1 cellular context compared by ENCODE assay signal in the genomic region with DNA sequence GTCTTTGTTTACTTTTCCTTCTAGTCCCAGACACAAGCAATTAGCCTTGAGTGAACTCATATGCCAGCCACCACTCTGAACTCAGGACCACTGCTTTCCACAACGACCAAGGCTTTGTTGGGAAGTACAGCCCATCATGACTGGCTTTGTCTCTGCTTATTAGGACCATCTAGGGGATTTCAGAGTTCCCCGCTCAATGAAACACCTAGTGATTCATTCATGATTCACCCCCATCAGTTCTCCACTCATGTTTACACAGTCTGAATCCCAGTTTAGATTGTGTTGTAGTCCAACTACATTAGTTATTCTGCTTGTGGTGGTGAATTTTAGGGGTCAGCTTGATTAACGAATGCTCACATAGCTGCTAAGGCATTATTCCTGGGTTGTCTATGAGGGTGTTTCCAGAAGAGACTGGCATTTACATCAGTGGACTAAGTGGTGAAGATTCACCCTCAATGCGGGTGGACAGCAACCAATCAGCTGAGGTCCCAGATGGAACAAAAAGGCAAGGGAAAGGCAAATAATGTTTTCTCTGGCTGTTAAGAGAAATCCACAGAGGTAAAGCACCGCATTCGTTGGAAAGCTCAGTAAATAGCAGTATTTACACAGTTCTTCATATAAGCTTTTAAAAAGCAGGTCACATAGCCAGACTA.
TF ChIP-seq lines count a peak whose summit lies in the region.

No MANE protein-coding gene starts in this region.

TF ChIP-seq in SK-N-SH treated with all-trans-retinoic acid at 6 μM for 48 hours, 23 proteins besides CTCF, POLR2A, EP300 and RAD21 (continued from another document):
- TF ChIP-seq PATZ1 (CRISPR knock-in tag; IDR thresholded peaks at IDR 0.05; ENCODE audit: borderline replicate concordance) (no peak), TOX (CRISPR knock-in tag; IDR thresholded peaks at IDR 0.05; ENCODE audit: borderline replicate concordance) (no peak), ZNF8 (CRISPR knock-in tag; IDR thresholded peaks at IDR 0.05) (no peak), ISL1 (CRISPR knock-in tag; IDR thresholded peaks at IDR 0.05) (no peak), TCF4 (CRISPR knock-in tag; IDR thresholded peaks at IDR 0.05; ENCODE audit: borderline replicate concordance) (no peak)
- TF ChIP-seq, protein P1, sequence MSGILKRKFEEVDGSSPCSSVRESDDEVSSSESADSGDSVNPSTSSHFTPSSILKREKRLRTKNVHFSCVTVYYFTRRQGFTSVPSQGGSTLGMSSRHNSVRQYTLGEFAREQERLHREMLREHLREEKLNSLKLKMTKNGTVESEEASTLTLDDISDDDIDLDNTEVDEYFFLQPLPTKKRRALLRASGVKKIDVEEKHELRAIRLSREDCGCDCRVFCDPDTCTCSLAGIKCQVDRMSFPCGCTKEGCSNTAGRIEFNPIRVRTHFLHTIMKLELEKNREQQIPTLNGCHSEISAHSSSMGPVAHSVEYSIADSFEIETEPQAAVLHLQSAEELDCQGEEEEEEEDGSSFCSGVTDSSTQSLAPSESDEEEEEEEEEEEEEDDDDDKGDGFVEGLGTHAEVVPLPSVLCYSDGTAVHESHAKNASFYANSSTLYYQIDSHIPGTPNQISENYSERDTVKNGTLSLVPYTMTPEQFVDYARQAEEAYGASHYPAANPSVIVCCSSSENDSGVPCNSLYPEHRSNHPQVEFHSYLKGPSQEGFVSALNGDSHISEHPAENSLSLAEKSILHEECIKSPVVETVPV (CRISPR knock-in tag; IDR thresholded peaks at IDR 0.05): no peak
